Comparison of ENCODE assay signal across 1 cellular context in the genomic region with DNA sequence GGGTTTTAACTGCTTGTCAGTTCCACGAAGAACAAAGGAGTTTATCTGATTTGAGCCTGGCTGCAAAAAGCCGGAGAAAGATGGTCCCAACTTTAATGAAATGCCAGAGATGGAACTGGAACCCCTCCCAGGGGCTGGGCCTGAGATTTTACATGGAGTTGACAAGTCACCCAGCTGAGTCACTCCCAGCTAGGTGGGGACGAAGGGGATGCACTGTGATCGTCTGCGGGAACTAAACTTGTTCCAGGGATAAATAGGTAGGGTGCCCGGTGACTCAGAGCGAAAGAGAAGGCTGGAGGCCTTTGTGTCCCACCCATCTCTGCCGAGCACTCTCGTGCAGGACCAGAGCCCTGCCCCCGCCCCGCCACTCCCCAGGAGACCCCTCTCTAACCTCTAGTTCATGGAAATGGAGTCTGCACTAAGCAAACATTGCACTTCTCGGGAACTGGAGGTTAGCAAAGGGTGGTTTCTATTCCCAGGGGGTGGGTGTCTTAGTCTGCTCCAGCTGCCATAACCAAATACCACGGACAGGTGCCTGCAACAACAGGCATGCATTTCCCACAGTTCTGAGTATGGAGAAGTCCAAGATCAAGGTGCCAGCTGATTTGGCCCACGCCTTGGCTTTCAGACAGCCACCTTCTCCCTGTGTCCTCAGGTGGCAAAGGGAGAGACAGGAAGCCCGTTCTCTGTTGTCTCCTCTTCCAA.
TF ChIP-seq lines count a peak whose summit lies in the region.

No MANE protein-coding gene starts in this region.

TF ChIP-seq in H1, 55 proteins besides CTCF, POLR2A, EP300 and RAD21:
- no peak for TF ChIP-seq BCL11A (IDR thresholded peaks at IDR 0.05; ENCODE audit: low read depth in 2 of 2, low read length in 2 of 2)
- TF ChIP-seq CREB1 (IDR thresholded peaks at IDR 0.05): no peak
- no peak for TF ChIP-seq TBP (IDR thresholded peaks at IDR 0.05; ENCODE audit: low read depth, low read length)
- TF ChIP-seq YY1 (IDR thresholded peaks at IDR 0.05; ENCODE audit: low read depth, low read length): no peak
- no peak for TF ChIP-seq BACH1 (IDR thresholded peaks at IDR 0.05; ENCODE audit: low read length)
- TF ChIP-seq JUN (IDR thresholded peaks at IDR 0.05; ENCODE audit: low read depth, low read length): no peak
- TF ChIP-seq SIX5 (IDR thresholded peaks at IDR 0.05; ENCODE audit: low read depth, low read length): no peak
- no peak for TF ChIP-seq RNF2 (IDR thresholded peaks at IDR 0.05; ENCODE audit: borderline replicate concordance, low read depth, low read length, missing control alignments, poor library complexity, severe bottlenecking)
- no peak for TF ChIP-seq POU5F1 (IDR thresholded peaks at IDR 0.05; ENCODE audit: low read depth, low read length)
- TF ChIP-seq SAP30 (IDR thresholded peaks at IDR 0.05; ENCODE audit: insufficient read depth, insufficient replicate concordance, low read length): no peak
TF ChIP-seq in H1: peak in this region for 0.
